8 cellular contexts compared by ENCODE assay signal in genomic region chr1:200738348-200738732, GRCh38.
DNase-seq lines count a peak whose midpoint lies in the region; ATAC-seq and TF ChIP-seq lines count a peak whose summit lies in the region.

No MANE protein-coding gene starts in this region.

- no peak for TF ChIP-seq CTCF in fibroblast of pulmonary artery (IDR thresholded peaks at IDR 0.05; ENCODE audit: low read length, missing control alignments)

- DNase-seq in fibroblast of pulmonary artery (ENCODE audit: low read depth) (no peak), skeletal muscle cell (ENCODE audit: low read depth) (no peak), COLO668 (lab: John Stamatoyannopoulos, UW; ENCODE audit: unreplicated experiment) (no peak), NCI-H2081 (lab: John Stamatoyannopoulos, UW) (no peak), HuH-7.5 (ENCODE audit: low spot score) (no peak)

- peak overlapping the region; percentile 47 for H3K4me3 ChIP-seq in fibroblast of pulmonary artery (replicated peaks; ENCODE audit: low read depth, low read length)
- H3K4me3 ChIP-seq in skeletal muscle cell (ENCODE audit: low read depth, low read length) = peak overlapping the region; percentile 38

- ATAC-seq in GM21515 (IDR thresholded peaks at IDR 0.05; ENCODE audit: unreplicated experiment) = no peak

- TF ChIP-seq POLR2A in GM18951 (IDR thresholded peaks at IDR 0.05; ENCODE audit: extremely low read depth, insufficient read depth, insufficient read length) = peak; percentile 60
- peak; percentile 48; the same call in 1 of the 2 replicates for TF ChIP-seq POLR2A in Raji (IDR thresholded peaks at IDR 0.05; ENCODE audit: insufficient read depth, low read depth, low read length)

- in situ Hi-C loops in GM18951 (cut with MboI; ENCODE audit: low sequenced_read_pairs, unreplicated experiment) = no loop called here
